Comparison of ENCODE assay signal across 1 cellular context in genomic region chr4:128757712-128758111, GRCh38.
TF ChIP-seq lines count a peak whose summit lies in the region.

No MANE protein-coding gene starts in this region.

TF ChIP-seq in SK-N-SH, 30 proteins besides CTCF, POLR2A, EP300 and RAD21 (continued from another document):
- TF ChIP-seq IRF3 (IDR thresholded peaks at IDR 0.05; ENCODE audit: low read depth, low read length) (no peak), YY1 (IDR thresholded peaks at IDR 0.05; ENCODE audit: low read depth) (no peak)
TF ChIP-seq in SK-N-SH: peak in this region for 1.
